ENCODE assay signal across 24 cellular contexts in the genomic region with DNA sequence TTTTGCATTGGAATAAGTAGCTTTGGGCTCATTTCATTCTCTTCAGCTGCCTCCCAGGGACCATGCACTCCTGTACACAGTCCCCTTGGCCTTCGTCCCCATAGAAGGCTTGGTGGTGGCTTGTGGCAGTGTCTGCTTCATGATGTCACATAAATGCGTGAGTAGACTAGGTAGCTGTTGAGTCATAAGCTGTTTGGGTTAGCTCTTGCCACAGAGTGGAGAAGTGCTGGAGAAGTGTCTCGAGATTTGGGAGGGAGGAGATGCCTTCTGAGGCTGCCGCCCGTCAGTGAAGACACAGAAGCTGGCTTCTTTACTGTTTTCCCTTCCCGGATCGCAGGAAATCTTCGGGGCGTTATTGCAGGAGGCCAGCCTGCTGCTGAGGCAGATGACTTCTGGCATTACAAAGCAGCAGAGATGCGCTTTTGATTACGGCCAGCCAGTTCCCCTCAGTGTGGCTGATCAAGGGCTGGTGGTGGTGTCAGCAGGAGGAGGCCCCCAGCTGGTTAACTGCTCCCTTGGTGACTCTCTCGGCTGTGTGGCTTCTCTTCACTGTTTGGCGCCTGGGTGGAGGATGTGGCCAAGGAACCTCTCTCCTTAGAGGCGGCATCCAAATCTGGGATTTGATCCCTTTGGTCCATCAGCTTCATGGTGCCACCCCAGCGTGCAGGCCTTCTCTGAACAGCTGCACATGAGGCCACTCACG. TPM values are rescaled to one million over a fixed set of nuclear protein-coding genes. Genes with fewer than 3 reads are reported as not detected.
DNase-seq lines count a peak whose midpoint lies in the region; ATAC-seq, FAIRE-seq and TF ChIP-seq lines count a peak whose summit lies in the region.
"Had no signal": no experiment of that assay in that cellular context is flagged by ENCODE, and none has a peak within 500 bp of the region (broad histone marks: within the 10 kb centered on the region; RNA-seq: fewer than 3 reads in every experiment).

No MANE protein-coding gene starts in this region.

- H3K27ac ChIP-seq in astrocyte (ENCODE audit: low read depth, low read length), result no peak overlapping the region
- H3K27ac ChIP-seq: body of pancreas, esophagus squamous epithelium, pancreas, WERI-Rb-1 had no signal

- H3K4me2 ChIP-seq in astrocyte (ENCODE audit: low read length), result no peak overlapping the region

- no peaks in the 10 kb centered on the region for H3K27me3 Mint-ChIP-seq in astrocyte (ENCODE audit: low read depth, unreplicated experiment)
- H3K27me3 Mint-ChIP-seq in neural crest cell (ENCODE audit: low read depth), result no peaks in the 10 kb centered on the region
- H3K27me3 Mint-ChIP-seq in effector memory CD8-positive, alpha-beta T cell, result no peaks in the 10 kb centered on the region
- H3K27me3 Mint-ChIP-seq: activated CD4-positive, alpha-beta T cell treated with anti-CD3 and anti-CD28 coated beads, Interleukin-2, amount 10 ng/mL, durations not matched to agents 7 days and 5 days; activated naive CD8-positive, alpha-beta T cell treated with anti-CD3 and anti-CD28 coated beads for 36 hours; CD4-positive, CD25-positive, alpha-beta regulatory T cell had no signal

- no peak overlapping the region for H3K4me3 ChIP-seq in AG10803 (ENCODE audit: low read length)
- no peak overlapping the region for H3K4me3 ChIP-seq in Jurkat, Clone E6-1 (ENCODE audit: low read length)
- H3K4me3 ChIP-seq in astrocyte (ENCODE audit: insufficient read depth, low read depth, low read length), result no peak overlapping the region
- H3K4me3 ChIP-seq: body of pancreas, esophagus squamous epithelium, pancreas had no signal

- DNase-seq in AG10803 (ENCODE audit: low read depth) (peak; percentile 34), astrocyte (ENCODE audit: low read depth) (peak; percentile 17), neural crest cell (ENCODE audit: low read depth, low spot score) (no peak), dedifferentiated amniotic fluid mesenchymal stem cell (ENCODE audit: extremely low spot score) (no peak), DMS 273 (lab: John Stamatoyannopoulos, UW; ENCODE audit: unreplicated experiment) (no peak)
- DNase-seq in Jurkat, Clone E6-1 (ENCODE audit: low read depth, low spot score), result peak; percentile 40
- no peak for DNase-seq in effector memory CD8-positive, alpha-beta T cell
- DNase-seq: activated CD4-positive, alpha-beta T cell treated with anti-CD3 and anti-CD28 coated beads, Interleukin-2, amount 10 ng/mL, durations not matched to agents 7 days and 5 days; activated naive CD8-positive, alpha-beta T cell treated with anti-CD3 and anti-CD28 coated beads for 36 hours; body of pancreas; CD4-positive, CD25-positive, alpha-beta regulatory T cell; esophagus squamous epithelium; GDM1; NCI-H1436; NCI-H510A treated with DMSO at 0.1 percent for 48 hours; NK-92 treated with Interleukin-12 subunit alpha and Interleukin-12 subunit beta, amount 100 ng/mL, for 24 hours; right cardiac atrium; stimulated activated CD4-positive, alpha-beta T cell treated with anti-CD3 and anti-CD28 coated beads, Interleukin-12 subunit alpha, Interleukin-12 subunit beta, amount 100 ng/mL, for 4 hours; WERI-Rb-1 had no signal

- H3K9me3 ChIP-seq in astrocyte (ENCODE audit: insufficient read depth, low read depth, low read length), result no peaks in the 10 kb centered on the region
- H3K9me3 ChIP-seq: body of pancreas, esophagus squamous epithelium, pancreas had no signal

- no peaks in the 10 kb centered on the region for H3K79me2 ChIP-seq in astrocyte (ENCODE audit: insufficient read depth, low read length)

- H3K4me1 Mint-ChIP-seq in astrocyte (ENCODE audit: low read depth, unreplicated experiment) (peaks cover 7% of the 10 kb centered on the region), neural crest cell (peaks cover 8% of the 10 kb centered on the region)
- no peaks in the 10 kb centered on the region for H3K4me1 Mint-ChIP-seq in effector memory CD8-positive, alpha-beta T cell (ENCODE audit: low read depth in 2 of 2)
- H3K4me1 Mint-ChIP-seq: activated CD4-positive, alpha-beta T cell treated with anti-CD3 and anti-CD28 coated beads, Interleukin-2, amount 10 ng/mL, durations not matched to agents 7 days and 5 days; activated naive CD8-positive, alpha-beta T cell treated with anti-CD3 and anti-CD28 coated beads for 36 hours had no signal

- peaks cover 6% of the 10 kb centered on the region for H3K36me3 ChIP-seq in astrocyte (ENCODE audit: insufficient read depth, low read length)

- TF ChIP-seq CTCF in AG10803 (conservative IDR thresholded peaks at IDR 0.05; ENCODE audit: low read length) (no peak), astrocyte (IDR thresholded peaks at IDR 0.05; ENCODE audit: insufficient read depth, low read depth, low read length) (no peak), neural crest cell (conservative IDR thresholded peaks at IDR 0.05) (no peak)

- no peaks in the 10 kb centered on the region for H3K27me3 ChIP-seq in astrocyte (ENCODE audit: insufficient read depth, low read length)
- H3K27me3 ChIP-seq: body of pancreas, esophagus squamous epithelium, pancreas had no signal

- H3K4me3 Mint-ChIP-seq in astrocyte (ENCODE audit: unreplicated experiment) (no peak overlapping the region), neural crest cell (no peak overlapping the region)
- H3K4me3 Mint-ChIP-seq in effector memory CD8-positive, alpha-beta T cell, result no peak overlapping the region
- H3K4me3 Mint-ChIP-seq: activated CD4-positive, alpha-beta T cell treated with anti-CD3 and anti-CD28 coated beads, Interleukin-2, amount 10 ng/mL, durations not matched to agents 7 days and 5 days; activated naive CD8-positive, alpha-beta T cell treated with anti-CD3 and anti-CD28 coated beads for 36 hours; CD4-positive, CD25-positive, alpha-beta regulatory T cell; T-helper 1 cell treated with Interleukin-12 subunit alpha and Interleukin-12 subunit beta and Interleukin-4 antibody, amounts not matched to agents 30 μg/mL and 1 μg/mL, for 36 hours had no signal

- FAIRE-seq in astrocyte (lab: Jason Lieb, UNC), result no peak
- FAIRE-seq: keratinocyte, pancreas had no signal

- no peak overlapping the region for H3K9ac ChIP-seq in astrocyte (ENCODE audit: low read length)

- H3K4me1 ChIP-seq in astrocyte (ENCODE audit: insufficient read depth, low read length), result no peaks in the 10 kb centered on the region
- H3K4me1 ChIP-seq: body of pancreas, esophagus squamous epithelium, pancreas had no signal

- H4K20me1 ChIP-seq in astrocyte (ENCODE audit: insufficient read depth, low read length), result no peaks in the 10 kb centered on the region

- H3K27ac Mint-ChIP-seq in astrocyte (ENCODE audit: unreplicated experiment) (no peak overlapping the region), neural crest cell (ENCODE audit: unreplicated experiment) (peak overlapping the region; percentile 35)
- H3K27ac Mint-ChIP-seq in effector memory CD8-positive, alpha-beta T cell, result no peak overlapping the region
- H3K27ac Mint-ChIP-seq: activated CD4-positive, alpha-beta T cell treated with anti-CD3 and anti-CD28 coated beads, Interleukin-2, amount 10 ng/mL, durations not matched to agents 7 days and 5 days; activated naive CD8-positive, alpha-beta T cell treated with anti-CD3 and anti-CD28 coated beads for 36 hours; CD4-positive, CD25-positive, alpha-beta regulatory T cell; T-helper 1 cell treated with Interleukin-12 subunit alpha and Interleukin-12 subunit beta and Interleukin-4 antibody, amounts not matched to agents 30 μg/mL and 1 μg/mL, for 36 hours had no signal

- H3K9me3 Mint-ChIP-seq in astrocyte (ENCODE audit: unreplicated experiment), result no peaks in the 10 kb centered on the region
- no peaks in the 10 kb centered on the region for H3K9me3 Mint-ChIP-seq in neural crest cell
- H3K9me3 Mint-ChIP-seq in effector memory CD8-positive, alpha-beta T cell, result no peaks in the 10 kb centered on the region
- H3K9me3 Mint-ChIP-seq: activated CD4-positive, alpha-beta T cell treated with anti-CD3 and anti-CD28 coated beads, Interleukin-2, amount 10 ng/mL, durations not matched to agents 7 days and 5 days; activated naive CD8-positive, alpha-beta T cell treated with anti-CD3 and anti-CD28 coated beads for 36 hours; T-helper 1 cell treated with Interleukin-12 subunit alpha and Interleukin-12 subunit beta and Interleukin-4 antibody, amounts not matched to agents 30 μg/mL and 1 μg/mL, for 36 hours had no signal

- no peak overlapping the region for H2AFZ ChIP-seq in astrocyte (ENCODE audit: low read depth, low read length)

- H3K36me3 Mint-ChIP-seq in astrocyte (ENCODE audit: low read depth, unreplicated experiment), result peaks cover 23% of the 10 kb centered on the region
- peaks cover 16% of the 10 kb centered on the region for H3K36me3 Mint-ChIP-seq in neural crest cell (ENCODE audit: low read depth)
- H3K36me3 Mint-ChIP-seq in effector memory CD8-positive, alpha-beta T cell (ENCODE audit: insufficient read depth), result peaks cover 6% of the 10 kb centered on the region
- H3K36me3 Mint-ChIP-seq: activated naive CD8-positive, alpha-beta T cell treated with anti-CD3 and anti-CD28 coated beads for 36 hours had no signal

- ATAC-seq in GM21528 (IDR thresholded peaks at IDR 0.05; ENCODE audit: low FRiP score, unreplicated experiment), result no peak
- no peak for ATAC-seq in effector memory CD8-positive, alpha-beta T cell (replicated peaks)
- ATAC-seq: body of pancreas, HCT116, pancreas, right cardiac atrium had no signal

RNA-seq across cellular contexts. Expression of a gene that starts 53.3 kb away (rescaled TPM):
- polyA plus RNA-seq in Jurkat, Clone E6-1 (2012; ENCODE audit: insufficient read depth, insufficient read length), result not detected
- 1.9 and 2.2 TPM in 2 replicates for total RNA-seq in astrocyte
- 9.6 and 13.1 TPM in 2 replicates for total RNA-seq in neural crest cell
- total RNA-seq: activated CD4-positive, alpha-beta T cell treated with anti-CD3 and anti-CD28 coated beads, Interleukin-2, amount 10 ng/mL, durations not matched to agents 7 days and 5 days; activated naive CD8-positive, alpha-beta T cell treated with anti-CD3 and anti-CD28 coated beads for 36 hours; CD4-positive, CD25-positive, alpha-beta regulatory T cell had no signal
- polyA plus RNA-seq: CD4-positive, CD25-positive, alpha-beta regulatory T cell had no signal

Comparison
In these comparisons a context has a peak if more than half of its experiments do, and no peak if none do; other contexts are left out.
1. DNase-seq: peak in AG10803 (single experiment), Jurkat, Clone E6-1 (single experiment) and astrocyte (single experiment); none in neural crest cell (single experiment), dedifferentiated amniotic fluid mesenchymal stem cell (single experiment), effector memory CD8-positive, alpha-beta T cell (0 of 3) and DMS 273 (single experiment).